Comparison of ENCODE assay signal across 14 cellular contexts in the genomic region with DNA sequence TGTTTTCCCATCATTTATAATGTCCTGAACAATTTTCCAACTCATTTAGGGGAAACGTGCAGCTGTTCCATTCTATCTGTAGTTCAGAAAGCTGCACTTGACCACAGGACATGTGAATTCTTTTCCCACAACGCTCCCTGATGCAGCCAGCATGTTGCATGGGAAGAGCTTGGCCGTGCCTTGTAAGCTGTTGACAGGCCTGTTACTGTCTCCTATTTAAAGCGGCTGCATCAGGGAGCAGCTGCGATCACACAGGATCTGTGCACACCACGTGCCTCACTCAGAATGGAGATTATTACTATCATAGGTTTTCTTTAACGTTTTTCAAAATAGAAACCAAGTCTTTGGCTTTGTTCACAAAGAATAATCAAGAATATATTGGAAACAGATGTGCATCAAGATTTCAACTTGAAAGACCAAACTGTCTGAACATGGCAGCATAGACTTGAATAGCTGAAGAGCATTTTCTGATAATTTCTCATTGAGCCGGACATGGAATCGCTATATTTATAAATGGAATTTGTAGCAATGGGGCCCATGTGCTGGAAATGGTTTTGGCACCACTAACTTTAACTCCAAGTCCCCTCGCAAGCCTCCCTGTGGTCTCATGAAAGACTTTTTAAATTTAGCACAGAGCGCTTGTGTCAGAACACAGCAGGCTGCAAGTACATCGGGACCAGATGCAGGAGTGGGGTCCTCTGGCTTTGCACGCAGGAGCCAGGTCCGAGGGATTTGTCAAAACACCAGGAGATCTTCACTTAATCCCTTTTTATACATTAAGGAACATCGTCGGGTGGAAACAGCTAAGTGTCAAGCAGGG. TPM values are rescaled to one million over a fixed set of nuclear protein-coding genes. Genes with fewer than 3 reads are reported as not detected.
DNase-seq lines count a peak whose midpoint lies in the region; ATAC-seq and TF ChIP-seq lines count a peak whose summit lies in the region.
"Had no signal": no experiment of that assay in that cellular context is flagged by ENCODE, and none has a peak within 500 bp of the region (broad histone marks: within the 10 kb centered on the region; RNA-seq: fewer than 3 reads in every experiment).

No MANE protein-coding gene starts in this region.

- ATAC-seq in right lobe of liver (no peak), left lobe of liver (no peak)
- ATAC-seq: activated naive CD8-positive, alpha-beta T cell treated with anti-CD3 and anti-CD28 coated beads, Interleukin-2, amount 50 U/mL, for 24 hours had no signal

- H3K4me3 ChIP-seq in right lobe of liver: no peak overlapping the region
- H3K4me3 ChIP-seq: SJSA1 had no signal

- no peaks in the 10 kb centered on the region for H3K27me3 Mint-ChIP-seq in activated CD4-positive, alpha-beta T cell treated with anti-CD3 and anti-CD28 coated beads, Interleukin-2, amount 10 ng/mL, durations not matched to agents 24 days and 14 days
- H3K27me3 Mint-ChIP-seq: activated naive CD8-positive, alpha-beta T cell treated with anti-CD3 and anti-CD28 coated beads, Interleukin-2, amount 50 U/mL, for 24 hours had no signal

- TF ChIP-seq POLR2A in right lobe of liver (IDR thresholded peaks at IDR 0.05): no peak

- H3K4me3 Mint-ChIP-seq in activated CD4-positive, alpha-beta T cell treated with anti-CD3 and anti-CD28 coated beads, Interleukin-2, amount 10 ng/mL, durations not matched to agents 24 days and 14 days: peak overlapping the region; percentile 56
- H3K4me3 Mint-ChIP-seq: activated naive CD8-positive, alpha-beta T cell treated with anti-CD3 and anti-CD28 coated beads, Interleukin-2, amount 50 U/mL, for 24 hours; H9 had no signal

- H3K36me3 Mint-ChIP-seq in activated CD4-positive, alpha-beta T cell treated with anti-CD3 and anti-CD28 coated beads, Interleukin-2, amount 10 ng/mL, durations not matched to agents 24 days and 14 days (ENCODE audit: low read depth): peaks cover 36% of the 10 kb centered on the region

- H3K9me3 Mint-ChIP-seq in activated CD4-positive, alpha-beta T cell treated with anti-CD3 and anti-CD28 coated beads, Interleukin-2, amount 10 ng/mL, durations not matched to agents 24 days and 14 days: no peaks in the 10 kb centered on the region
- H3K9me3 Mint-ChIP-seq: activated naive CD8-positive, alpha-beta T cell treated with anti-CD3 and anti-CD28 coated beads, Interleukin-2, amount 50 U/mL, for 24 hours; H9 had no signal

- WGBS in right lobe of liver (ENCODE audit: insufficient coverage, low coverage, low lambda C conversion rate, missing lambda C conversion rate): 68% methylated on average over 15 of the region's 16 CpGs

- H3K27me3 ChIP-seq in right lobe of liver: no peaks in the 10 kb centered on the region
- H3K27me3 ChIP-seq: SJSA1 had no signal

- H3K36me3 ChIP-seq in right lobe of liver: no peaks in the 10 kb centered on the region
- H3K36me3 ChIP-seq: SJSA1 had no signal

- H3K9me3 ChIP-seq in right lobe of liver: no peaks in the 10 kb centered on the region
- H3K9me3 ChIP-seq: SJSA1 had no signal

- DNase-seq in activated CD4-positive, alpha-beta T cell treated with anti-CD3 and anti-CD28 coated beads, Interleukin-2, amount 10 ng/mL, durations not matched to agents 24 days and 14 days: peak; percentile 56
- DNase-seq in activated CD4-positive, alpha-beta T cell treated with anti-CD3 and anti-CD28 coated beads for 4 hours: no peak
- DNase-seq in brain pericyte (ENCODE audit: low read depth, low spot score): peak; percentile 5
- DNase-seq in iris pigment epithelial cell (ENCODE audit: low read depth): peak; percentile 30
- peak in 30 of 49 donors; percentile 3 to 64 (median 23) for DNase-seq in substantia nigra (lab: John Stamatoyannopoulos, UW)
- no peak for DNase-seq in right lobe of liver
- DNase-seq in left lobe of liver (ENCODE audit: low spot score): no peak
- DNase-seq in NCI-H2171 treated with DMSO at 0.1 percent for 48 hours (lab: John Stamatoyannopoulos, UW): no peak
- DNase-seq: activated CD4-positive, alpha-beta T cell treated with anti-CD3 and anti-CD28 coated beads, Interleukin-2, amount 50 U/mL, for 48 hours; activated naive CD8-positive, alpha-beta T cell treated with anti-CD3 and anti-CD28 coated beads, Interleukin-2, amount 50 U/mL, for 24 hours; H9; retina had no signal

- peak overlapping the region; percentile 26 for H3K27ac Mint-ChIP-seq in activated CD4-positive, alpha-beta T cell treated with anti-CD3 and anti-CD28 coated beads, Interleukin-2, amount 10 ng/mL, durations not matched to agents 24 days and 14 days
- H3K27ac Mint-ChIP-seq: activated naive CD8-positive, alpha-beta T cell treated with anti-CD3 and anti-CD28 coated beads, Interleukin-2, amount 50 U/mL, for 24 hours had no signal

- H3K4me1 Mint-ChIP-seq in activated CD4-positive, alpha-beta T cell treated with anti-CD3 and anti-CD28 coated beads, Interleukin-2, amount 10 ng/mL, durations not matched to agents 24 days and 14 days: peaks cover 46% of the 10 kb centered on the region

- TF ChIP-seq CTCF in right lobe of liver (IDR thresholded peaks at IDR 0.05): no peak

- no peak overlapping the region for H3K27ac ChIP-seq in substantia nigra (ENCODE audit: low read depth, low read length, poor library complexity, severe bottlenecking)
- H3K27ac ChIP-seq in right lobe of liver: no peak overlapping the region
- H3K27ac ChIP-seq: SJSA1 had no signal

- intact Hi-C loops in activated CD4-positive, alpha-beta T cell treated with anti-CD3 and anti-CD28 coated beads, Interleukin-2, amount 10 ng/mL, durations not matched to agents 24 days and 14 days (cut with micrococcal nuclease): loop anchor here (5.0 kb wide), 1 partner anchor 254 kb away; no protein-coding TSS in a partner anchor
- intact Hi-C loops in right lobe of liver (cut with DNase I): loop anchor here in 1 of 2 donors (10.0 kb wide), 1 partner anchor 236 kb away; no protein-coding TSS in a partner anchor

- H3K4me1 ChIP-seq in right lobe of liver: no peaks in the 10 kb centered on the region
- H3K4me1 ChIP-seq: SJSA1 had no signal

RNA-seq across cellular contexts. Expression of a gene that starts 40.8 kb away (rescaled TPM):
- 0.40 and 0.49 TPM in 2 replicates for total RNA-seq in activated CD4-positive, alpha-beta T cell treated with anti-CD3 and anti-CD28 coated beads, Interleukin-2, amount 10 ng/mL, durations not matched to agents 24 days and 14 days
- under 1 TPM in 5 of 6 experiments, not detected in 1; 0.04 to 0.56 (median 0.07) TPM for total RNA-seq in right lobe of liver
- not detected for total RNA-seq in left lobe of liver
- total RNA-seq: epithelial cell of proximal tubule had no signal

Comparison
In these comparisons a context has a peak if more than half of its experiments do, and no peak if none do; other contexts are left out.
1. DNase-seq: peak in activated CD4-positive, alpha-beta T cell treated with anti-CD3 and anti-CD28 coated beads, Interleukin-2, amount 10 ng/mL, durations not matched to agents 24 days and 14 days (single experiment), brain pericyte (single experiment), iris pigment epithelial cell (single experiment) and substantia nigra (30 of 49); none in activated CD4-positive, alpha-beta T cell treated with anti-CD3 and anti-CD28 coated beads for 4 hours (0 of 2), right lobe of liver (0 of 3), left lobe of liver (single experiment) and NCI-H2171 treated with DMSO at 0.1 percent for 48 hours (single experiment).